16 cellular contexts compared by ENCODE assay signal in the genomic region with DNA sequence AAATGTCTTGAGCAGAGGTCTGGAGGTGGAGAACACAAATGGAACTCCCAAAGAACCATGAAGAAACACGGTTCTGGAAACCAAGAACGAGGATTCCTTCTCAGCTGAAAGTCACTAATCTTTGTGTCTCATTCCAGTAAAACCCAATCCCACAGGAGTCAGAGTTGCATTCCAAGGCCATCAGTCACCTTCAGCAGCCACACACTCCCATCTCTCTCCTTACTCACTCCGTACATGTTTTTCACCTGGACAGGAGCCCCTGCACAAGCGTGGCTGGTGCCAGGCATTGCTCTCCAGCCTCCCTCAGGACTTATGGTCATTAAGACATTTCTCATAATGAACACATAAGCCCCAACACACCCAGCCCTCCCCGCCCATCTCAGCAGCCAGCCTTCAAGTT.
DNase-seq lines count a peak whose midpoint lies in the region; ATAC-seq and TF ChIP-seq lines count a peak whose summit lies in the region.
"Had no signal": no experiment of that assay in that cellular context is flagged by ENCODE, and none has a peak within 500 bp of the region (broad histone marks: within the 10 kb centered on the region; RNA-seq: fewer than 3 reads in every experiment).

No MANE protein-coding gene starts in this region.

- ATAC-seq in GM18519 (IDR thresholded peaks at IDR 0.05; ENCODE audit: low FRiP score, unreplicated experiment) (no peak), HG03442 (IDR thresholded peaks at IDR 0.05; ENCODE audit: unreplicated experiment) (no peak)
- no peak for ATAC-seq in stimulated activated naive B cell treated with anti-CD40 and anti-IgM and Interleukin-4, amounts not matched to agents 10 μg/mL and 1 μg/mL and 100 μg/mL, for 72 hours (replicated peaks)
- ATAC-seq: activated naive CD8-positive, alpha-beta T cell treated with anti-CD3 and anti-CD28 coated beads, Interleukin-2, amount 50 U/mL, for 24 hours; gastrocnemius medialis had no signal

- H3K27me3 ChIP-seq in mesenchymal stem cell (ENCODE audit: control insufficient read depth in 1 of 2, insufficient read depth in 1 of 2, low read length in 2 of 2): no peaks in the 10 kb centered on the region
- H3K27me3 ChIP-seq: gastrocnemius medialis had no signal

- no peak overlapping the region for H2BK120ac ChIP-seq in mesenchymal stem cell (ENCODE audit: low read depth, low read length)

- H3K4ac ChIP-seq in mesenchymal stem cell (ENCODE audit: low read depth in 1 of 2, low read length in 2 of 2): no peak overlapping the region

- 62% methylated on average over 5 of the region's 5 CpGs for whole genome bisulfite sequencing in mesenchymal stem cell

- H3K36me3 ChIP-seq in mesenchymal stem cell (ENCODE audit: control insufficient read depth in 1 of 2, insufficient read depth in 2 of 2, low read depth in 1 of 2, low read length in 2 of 2): no peaks in the 10 kb centered on the region
- H3K36me3 ChIP-seq: gastrocnemius medialis, transverse colon had no signal

- H3K27me3 Mint-ChIP-seq in stimulated activated naive B cell treated with anti-CD40 and anti-IgM and Interleukin-4, amounts not matched to agents 10 μg/mL and 1 μg/mL and 100 μg/mL, for 72 hours: peaks cover 29 to 44% of the 10 kb centered on the region in 2 donors

- H3K4me2 ChIP-seq in mesenchymal stem cell (ENCODE audit: low read length, poor library complexity, severe bottlenecking): no peak overlapping the region

- H3K4me3 ChIP-seq in astrocyte of the spinal cord (ENCODE audit: low read depth, low read length) (no peak overlapping the region), mesenchymal stem cell (ENCODE audit: insufficient read depth in 1 of 2, low read depth in 1 of 2, low read length in 2 of 2) (no peak overlapping the region)
- H3K4me3 ChIP-seq: dorsolateral prefrontal cortex, gastrocnemius medialis, transverse colon had no signal

- DNase-seq in Daoy (ENCODE audit: low read depth): peak; percentile 83
- DNase-seq in LoVo (ENCODE audit: low spot score): peak; percentile 55
- peak; percentile 64 for DNase-seq in astrocyte of the spinal cord (ENCODE audit: low read depth, low spot score)
- DNase-seq in mesenchymal stem cell: peak; percentile 10
- no peak for DNase-seq in activated CD4-positive, alpha-beta T cell treated with anti-CD3 and anti-CD28 coated beads for 4 hours
- DNase-seq in stimulated activated naive B cell treated with anti-CD40 and anti-IgM and Interleukin-4, amounts not matched to agents 10 μg/mL and 1 μg/mL and 100 μg/mL, for 72 hours: no peak
- DNase-seq: activated naive CD8-positive, alpha-beta T cell treated with anti-CD3 and anti-CD28 coated beads, Interleukin-2, amount 50 U/mL, for 24 hours; dorsolateral prefrontal cortex; gastrocnemius medialis; MV-4-11; NCI-H2171 treated with DMSO at 0.1 percent for 48 hours; stimulated activated CD8-positive, alpha-beta memory T cell treated with anti-CD3 and anti-CD28 coated beads, Interleukin-4, amount 100 ng/mL, for 48 hours; transverse colon had no signal

- no peaks in the 10 kb centered on the region for H3K9me3 Mint-ChIP-seq in stimulated activated naive B cell treated with anti-CD40 and anti-IgM and Interleukin-4, amounts not matched to agents 10 μg/mL and 1 μg/mL and 100 μg/mL, for 72 hours
- H3K9me3 Mint-ChIP-seq: activated naive CD8-positive, alpha-beta T cell treated with anti-CD3 and anti-CD28 coated beads, Interleukin-2, amount 50 U/mL, for 24 hours had no signal

- no peaks in the 10 kb centered on the region for H3K79me1 ChIP-seq in mesenchymal stem cell (replicated peaks; ENCODE audit: low read length, poor library complexity, severe bottlenecking)

- no peak overlapping the region for H2AK5ac ChIP-seq in mesenchymal stem cell (ENCODE audit: low read length, severe bottlenecking)

- H3K18ac ChIP-seq in mesenchymal stem cell (ENCODE audit: low read depth in 1 of 2, low read length in 2 of 2): no peak overlapping the region

- H4K8ac ChIP-seq in mesenchymal stem cell (ENCODE audit: low read length): no peak overlapping the region

- H4K91ac ChIP-seq in mesenchymal stem cell (ENCODE audit: low read length): no peak overlapping the region

- H2BK12ac ChIP-seq in mesenchymal stem cell (ENCODE audit: low read length in 2 of 2): no peak overlapping the region

- H3K27ac ChIP-seq in mesenchymal stem cell (ENCODE audit: low read length, poor library complexity, severe bottlenecking): no peak overlapping the region
- H3K27ac ChIP-seq: dorsolateral prefrontal cortex, gastrocnemius medialis, transverse colon had no signal

- H3K9me3 ChIP-seq in mesenchymal stem cell (ENCODE audit: control insufficient read depth, low read length): no peaks in the 10 kb centered on the region
- H3K9me3 ChIP-seq: gastrocnemius medialis, transverse colon had no signal

- H3K9ac ChIP-seq in mesenchymal stem cell (ENCODE audit: low read length): no peak overlapping the region

- H3K4me3 Mint-ChIP-seq in stimulated activated naive B cell treated with anti-CD40 and anti-IgM and Interleukin-4, amounts not matched to agents 10 μg/mL and 1 μg/mL and 100 μg/mL, for 72 hours: no peak overlapping the region
- H3K4me3 Mint-ChIP-seq: activated naive CD8-positive, alpha-beta T cell treated with anti-CD3 and anti-CD28 coated beads, Interleukin-2, amount 50 U/mL, for 24 hours; B cell had no signal

- no peak overlapping the region for H3K27ac Mint-ChIP-seq in stimulated activated naive B cell treated with anti-CD40 and anti-IgM and Interleukin-4, amounts not matched to agents 10 μg/mL and 1 μg/mL and 100 μg/mL, for 72 hours
- H3K27ac Mint-ChIP-seq: activated naive CD8-positive, alpha-beta T cell treated with anti-CD3 and anti-CD28 coated beads, Interleukin-2, amount 50 U/mL, for 24 hours; B cell had no signal

- no peak overlapping the region for H3K14ac ChIP-seq in mesenchymal stem cell (ENCODE audit: low read length in 2 of 2)

- in situ Hi-C loops in astrocyte of the spinal cord (cut with HindIII; ENCODE audit: low sequenced_read_pairs): no loop called here

- H2BK5ac ChIP-seq in mesenchymal stem cell (ENCODE audit: low read depth, low read length, poor library complexity, severe bottlenecking): no peak overlapping the region

- H3K4me1 Mint-ChIP-seq in stimulated activated naive B cell treated with anti-CD40 and anti-IgM and Interleukin-4, amounts not matched to agents 10 μg/mL and 1 μg/mL and 100 μg/mL, for 72 hours: no peaks in the 10 kb centered on the region
- H3K4me1 Mint-ChIP-seq: activated naive CD8-positive, alpha-beta T cell treated with anti-CD3 and anti-CD28 coated beads, Interleukin-2, amount 50 U/mL, for 24 hours; B cell had no signal

- no peak overlapping the region for H2AFZ ChIP-seq in mesenchymal stem cell (ENCODE audit: low read depth, low read length)

- no peak for TF ChIP-seq CTCF in astrocyte of the spinal cord (IDR thresholded peaks at IDR 0.05; ENCODE audit: low read depth, low read length)

- H3K36me3 Mint-ChIP-seq in stimulated activated naive B cell treated with anti-CD40 and anti-IgM and Interleukin-4, amounts not matched to agents 10 μg/mL and 1 μg/mL and 100 μg/mL, for 72 hours: no peaks in the 10 kb centered on the region

- peaks cover 13% of the 10 kb centered on the region for H3K4me1 ChIP-seq in mesenchymal stem cell (ENCODE audit: control insufficient read depth, insufficient read depth, low read depth, low read length)
- H3K4me1 ChIP-seq: gastrocnemius medialis, transverse colon had no signal

- no peak overlapping the region for H2BK15ac ChIP-seq in mesenchymal stem cell (ENCODE audit: low read depth, poor library complexity, severe bottlenecking)

- no peak overlapping the region for H3K23ac ChIP-seq in mesenchymal stem cell (ENCODE audit: low read length in 2 of 2)

Comparison
In these comparisons a context has a peak if more than half of its experiments do, and no peak if none do; other contexts are left out.
1. DNase-seq: peak in Daoy (single experiment), LoVo (single experiment), astrocyte of the spinal cord (single experiment) and mesenchymal stem cell (single experiment); none in activated CD4-positive, alpha-beta T cell treated with anti-CD3 and anti-CD28 coated beads for 4 hours (0 of 2) and stimulated activated naive B cell treated with anti-CD40 and anti-IgM and Interleukin-4, amounts not matched to agents 10 μg/mL and 1 μg/mL and 100 μg/mL, for 72 hours (single experiment).